12 cellular contexts compared by ENCODE assay signal in genomic region chr18:47917923-47918610, GRCh38. TPM values are rescaled to one million over a fixed set of nuclear protein-coding genes. Genes with fewer than 3 reads are reported as not detected.
A peak's percentile ranks its signal among the peaks of the same experiment; 100 is the strongest.
DNase-seq lines count a peak whose midpoint lies in the region; ATAC-seq and TF ChIP-seq lines count a peak whose summit lies in the region.
"Had no signal": no experiment of that assay in that cellular context is flagged by ENCODE, and none has a peak within 500 bp of the region (broad histone marks: within the 10 kb centered on the region; RNA-seq: fewer than 3 reads in every experiment).

No MANE protein-coding gene starts in this region.

- H3K4me1 ChIP-seq in CD8-positive, alpha-beta memory T cell (ENCODE audit: insufficient read depth, low read length) = peaks cover 67% of the 10 kb centered on the region
- H3K4me1 ChIP-seq in OCI-LY3 (ENCODE audit: low read length) (peaks cover 52% of the 10 kb centered on the region), iPS-15b (ENCODE audit: control insufficient read depth, insufficient read depth, low read length) (peaks cover 44% of the 10 kb centered on the region), aorta (ENCODE audit: control insufficient read depth in 1 of 2, insufficient read depth in 2 of 2, low read length in 2 of 2) (peaks cover 0 to 7% of the 10 kb centered on the region in 2 donors)

- intact Hi-C loops in aorta (cut with DNase I) = no loop called here

- peak overlapping the region in 4 of 7 donors; percentile 14 to 53 (median 27) for H3K4me3 Mint-ChIP-seq in CD8-positive, alpha-beta memory T cell
- no peak overlapping the region for H3K4me3 Mint-ChIP-seq in type B pancreatic cell
- H3K4me3 Mint-ChIP-seq: nephron had no signal

- H3K9ac ChIP-seq in OCI-LY3 (ENCODE audit: low read length) = no peak overlapping the region
- peak overlapping the region; percentile 3 for H3K9ac ChIP-seq in iPS-15b (ENCODE audit: low read depth, low read length)

- POLR2A ChIA-PET in CD8-positive, alpha-beta memory T cell (lab: Charles Lee) = no interaction called here

- 63 to 68% methylated on average over 8 of the region's 8 CpGs for WGBS in aorta, 2 donors

- H2AFZ ChIP-seq in OCI-LY3 (ENCODE audit: low read depth, low read length) = no peak overlapping the region

- DNase-seq in CD8-positive, alpha-beta memory T cell = no peak
- DNase-seq in GM20000 (ENCODE audit: low spot score) (peak; percentile 29), dedifferentiated amniotic fluid mesenchymal stem cell (ENCODE audit: extremely low spot score) (no peak), type B pancreatic cell (ENCODE audit: extremely low spot score, unreplicated experiment) (no peak), aorta (no peak)
- DNase-seq: GOT3, NCI-H774, substantia nigra had no signal

- no peaks in the 10 kb centered on the region for H3K36me3 ChIP-seq in CD8-positive, alpha-beta memory T cell (ENCODE audit: insufficient read depth, low read length)
- H3K36me3 ChIP-seq in OCI-LY3 (replicated peaks; ENCODE audit: low read depth, low read length) (peaks cover 13% of the 10 kb centered on the region), iPS-15b (ENCODE audit: control insufficient read depth, insufficient read depth, low read length) (no peaks in the 10 kb centered on the region), aorta (ENCODE audit: control insufficient read depth in 1 of 2, insufficient read depth in 2 of 2, low read length in 1 of 2) (no peaks in the 10 kb centered on the region)

- no peak for TF ChIP-seq CTCF in GM20000 (IDR thresholded peaks at IDR 0.05; ENCODE audit: extremely low read depth, missing control alignments)
- no peak for TF ChIP-seq CTCF in OCI-LY3 (IDR thresholded peaks at IDR 0.05; ENCODE audit: low read depth, low read length)
- TF ChIP-seq CTCF in type B pancreatic cell (conservative IDR thresholded peaks at IDR 0.05) = no peak

- no peaks in the 10 kb centered on the region for H3K9me3 Mint-ChIP-seq in CD8-positive, alpha-beta memory T cell
- H3K9me3 Mint-ChIP-seq in type B pancreatic cell = no peaks in the 10 kb centered on the region
- H3K9me3 Mint-ChIP-seq: nephron had no signal

- no peaks in the 10 kb centered on the region for H3K9me3 ChIP-seq in CD8-positive, alpha-beta memory T cell (ENCODE audit: low read length)
- no peaks in the 10 kb centered on the region for H3K9me3 ChIP-seq in OCI-LY3 (ENCODE audit: insufficient read depth, low read length)
- H3K9me3 ChIP-seq in iPS-15b (ENCODE audit: control insufficient read depth, insufficient read depth, low read length) = no peaks in the 10 kb centered on the region
- H3K9me3 ChIP-seq in aorta (ENCODE audit: control insufficient read depth, low read length) = no peaks in the 10 kb centered on the region

- peaks cover 100% of the 10 kb centered on the region for H3K79me2 ChIP-seq in OCI-LY3 (ENCODE audit: low read length)

- no peak overlapping the region for H3K4me3 ChIP-seq in CD8-positive, alpha-beta memory T cell (ENCODE audit: low read length)
- H3K4me3 ChIP-seq in OCI-LY3 (ENCODE audit: low read length) = peak overlapping the region; percentile 12; the same call in 1 of the 2 replicates
- peak overlapping the region; percentile 30 for H3K4me3 ChIP-seq in iPS-15b (ENCODE audit: low read depth, low read length)
- no peak overlapping the region for H3K4me3 ChIP-seq in aorta (ENCODE audit: low read length in 2 of 2)

- CTCF ChIA-PET in CD8-positive, alpha-beta memory T cell (lab: Charles Lee) = interaction anchor here (1.2 kb wide), 1 partner anchor 19 kb away, joined by 3 read pairs; no protein-coding TSS in a partner anchor

- H3K4me2 ChIP-seq in OCI-LY3 (ENCODE audit: low read length) = peak overlapping the region; percentile 60

- peaks cover 74 to 98% (median 97%) of the 10 kb centered on the region in 3 donors for H3K4me1 Mint-ChIP-seq in CD8-positive, alpha-beta memory T cell
- peaks cover 44% of the 10 kb centered on the region for H3K4me1 Mint-ChIP-seq in type B pancreatic cell (ENCODE audit: unreplicated experiment)

- no peak overlapping the region for H3K27ac ChIP-seq in CD8-positive, alpha-beta memory T cell (ENCODE audit: low read depth, low read length)
- no peak overlapping the region for H3K27ac ChIP-seq in OCI-LY3 (ENCODE audit: low read length)
- H3K27ac ChIP-seq in aorta (ENCODE audit: low read depth in 1 of 2, low read length in 2 of 2) = no peak overlapping the region

- H3K27me3 Mint-ChIP-seq in CD8-positive, alpha-beta memory T cell = no peaks in the 10 kb centered on the region
- no peaks in the 10 kb centered on the region for H3K27me3 Mint-ChIP-seq in type B pancreatic cell

- H3K27me3 ChIP-seq in CD8-positive, alpha-beta memory T cell (ENCODE audit: insufficient read depth, low read length, poor library complexity, severe bottlenecking) = no peaks in the 10 kb centered on the region
- H3K27me3 ChIP-seq in OCI-LY3 (ENCODE audit: low read depth, low read length) (no peaks in the 10 kb centered on the region), iPS-15b (ENCODE audit: control insufficient read depth, insufficient read depth, low read length) (no peaks in the 10 kb centered on the region), aorta (ENCODE audit: control insufficient read depth in 1 of 2, insufficient read depth in 2 of 2, low read length in 1 of 2) (no peaks in the 10 kb centered on the region)

- peak overlapping the region; percentile 1 to 87 (median 60) for H3K27ac Mint-ChIP-seq in CD8-positive, alpha-beta memory T cell
- no peak overlapping the region for H3K27ac Mint-ChIP-seq in type B pancreatic cell

- peaks cover 0 to 7% (median 2%) of the 10 kb centered on the region in 3 donors for H3K36me3 Mint-ChIP-seq in CD8-positive, alpha-beta memory T cell
- peaks cover 14% of the 10 kb centered on the region for H3K36me3 Mint-ChIP-seq in type B pancreatic cell

- ATAC-seq in HG02763 (IDR thresholded peaks at IDR 0.05; ENCODE audit: unreplicated experiment) (no peak), aorta (ENCODE audit: low FRiP score) (no peak)

- H4K20me1 ChIP-seq in OCI-LY3 (ENCODE audit: insufficient read depth, low read length) = peaks cover 99% of the 10 kb centered on the region

RNA-seq across cellular contexts. Expression of gene SMAD2, which starts 12.4 kb away (rescaled TPM):
- total RNA-seq in CD8-positive, alpha-beta memory T cell = 100 to 1,000 TPM; 337 to 343 TPM
- 97.8 TPM for polyA plus RNA-seq in CD8-positive, alpha-beta memory T cell
- 97.8 and 111 TPM in 2 replicates for total RNA-seq in type B pancreatic cell (ENCODE audit: low replicate concordance)
- total RNA-seq in aorta = 100 to 1,000 TPM; 120 to 137 TPM
- 10 to 100 TPM; 45.4 to 87.7 TPM for polyA plus RNA-seq in aorta

Comparison
In these comparisons a context has a peak if more than half of its experiments do, and no peak if none do; other contexts are left out.
1. H3K4me3 ChIP-seq: peak in OCI-LY3 (single experiment) and iPS-15b (single experiment); none in CD8-positive, alpha-beta memory T cell (single experiment) and aorta (0 of 2).